17 cellular contexts compared by ENCODE assay signal in genomic region chr11:108324587-108324986, GRCh38.
DNase-seq lines count a peak whose midpoint lies in the region; ATAC-seq and TF ChIP-seq lines count a peak whose summit lies in the region.
"Had no signal": no experiment of that assay in that cellular context is flagged by ENCODE, and none has a peak within 500 bp of the region (broad histone marks: within the 10 kb centered on the region; RNA-seq: fewer than 3 reads in every experiment).

No MANE protein-coding gene starts in this region.

- ATAC-seq in HG02885 (IDR thresholded peaks at IDR 0.05; ENCODE audit: poor library complexity, unreplicated experiment): no peak
- no peak for ATAC-seq in stimulated activated memory B cell treated with anti-CD40 and anti-IgM and Interleukin-4, amounts not matched to agents 10 μg/mL and 1 μg/mL and 100 μg/mL, for 72 hours
- ATAC-seq: right cardiac atrium, Right ventricle myocardium inferior had no signal

- no peak overlapping the region for H3K4me3 Mint-ChIP-seq in stimulated activated memory B cell treated with anti-CD40 and anti-IgM and Interleukin-4, amounts not matched to agents 10 μg/mL and 1 μg/mL and 100 μg/mL, for 72 hours

- no peaks in the 10 kb centered on the region for H3K4me1 ChIP-seq in stomach
- H3K4me1 ChIP-seq: upper lobe of left lung had no signal

- peaks cover 46% of the 10 kb centered on the region for H3K36me3 Mint-ChIP-seq in stimulated activated memory B cell treated with anti-CD40 and anti-IgM and Interleukin-4, amounts not matched to agents 10 μg/mL and 1 μg/mL and 100 μg/mL, for 72 hours

- DNase-seq in AG10803 (ENCODE audit: low read depth) (peak; percentile 53), G401 (ENCODE audit: low spot score) (peak; percentile 67), NCI-H226 (peak; percentile 2), fibroblast of the aortic adventitia (ENCODE audit: low read depth) (peak; percentile 41), islet precursor cell (no peak), stomach (no peak)
- DNase-seq: activated CD4-positive, alpha-beta T cell treated with anti-CD3 and anti-CD28 coated beads for 48 hours; activated gamma-delta T cell; DMS53; effector CD8-positive, alpha-beta T cell; midbrain; NCI-H2029 treated with DMSO at 0.1 percent for 48 hours; right cardiac atrium; upper lobe of left lung had no signal

- no peak overlapping the region for H3K27ac ChIP-seq in stomach
- H3K27ac ChIP-seq: upper lobe of left lung had no signal

- H3K36me3 ChIP-seq in stomach: peaks cover 9 to 100% (median 89%) of the 10 kb centered on the region in 4 donors

- intact Hi-C loops in stomach (cut with DNase I; ENCODE audit: low total_unique reads): no loop called here

- TF ChIP-seq CTCF in AG10803 (conservative IDR thresholded peaks at IDR 0.05; ENCODE audit: low read length) (no peak), fibroblast of the aortic adventitia (IDR thresholded peaks at IDR 0.05; ENCODE audit: insufficient read depth, low read length) (no peak), stomach (IDR thresholded peaks at IDR 0.05) (no peak)

- H3K27me3 ChIP-seq in stomach: no peaks in the 10 kb centered on the region
- H3K27me3 ChIP-seq: upper lobe of left lung had no signal

- no peaks in the 10 kb centered on the region for H3K27me3 Mint-ChIP-seq in stimulated activated memory B cell treated with anti-CD40 and anti-IgM and Interleukin-4, amounts not matched to agents 10 μg/mL and 1 μg/mL and 100 μg/mL, for 72 hours

- H3K4me3 ChIP-seq in AG10803 (ENCODE audit: low read length): no peak overlapping the region
- H3K4me3 ChIP-seq in fibroblast of the aortic adventitia (ENCODE audit: low read depth, low read length): no peak overlapping the region
- no peak overlapping the region for H3K4me3 ChIP-seq in stomach
- H3K4me3 ChIP-seq: upper lobe of left lung had no signal

- H3K27ac Mint-ChIP-seq in stimulated activated memory B cell treated with anti-CD40 and anti-IgM and Interleukin-4, amounts not matched to agents 10 μg/mL and 1 μg/mL and 100 μg/mL, for 72 hours: no peak overlapping the region

- in situ Hi-C loops in G401 (cut with HindIII; ENCODE audit: low sequenced_read_pairs): no loop called here

- no peak for TF ChIP-seq POLR2A in stomach (IDR thresholded peaks at IDR 0.05)

- H3K9me3 ChIP-seq in stomach: no peaks in the 10 kb centered on the region
- H3K9me3 ChIP-seq: upper lobe of left lung had no signal

- no peaks in the 10 kb centered on the region for H3K4me1 Mint-ChIP-seq in stimulated activated memory B cell treated with anti-CD40 and anti-IgM and Interleukin-4, amounts not matched to agents 10 μg/mL and 1 μg/mL and 100 μg/mL, for 72 hours

- no peak for TF ChIP-seq EP300 in stomach (IDR thresholded peaks at IDR 0.05)

- H3K9me3 Mint-ChIP-seq in stimulated activated memory B cell treated with anti-CD40 and anti-IgM and Interleukin-4, amounts not matched to agents 10 μg/mL and 1 μg/mL and 100 μg/mL, for 72 hours: no peaks in the 10 kb centered on the region

Comparison
In these comparisons a context has a peak if more than half of its experiments do, and no peak if none do; other contexts are left out.
1. DNase-seq: peak in AG10803 (single experiment), G401 (single experiment), NCI-H226 (single experiment) and fibroblast of the aortic adventitia (single experiment); none in islet precursor cell (single experiment) and stomach (single experiment).